ENCODE assay signal across 12 cellular contexts in genomic region chr17:48553190-48553547, GRCh38. TPM values are rescaled to one million over a fixed set of nuclear protein-coding genes. Genes with fewer than 3 reads are reported as not detected.
DNase-seq lines count a peak whose midpoint lies in the region; ATAC-seq and TF ChIP-seq lines count a peak whose summit lies in the region.
"Had no signal": no experiment of that assay in that cellular context is flagged by ENCODE, and none has a peak within 500 bp of the region (broad histone marks: within the 10 kb centered on the region; RNA-seq: fewer than 3 reads in every experiment).

No MANE protein-coding gene starts in this region.

- peak overlapping the region; percentile 54 for H2BK120ac ChIP-seq in mesenchymal stem cell (ENCODE audit: low read depth, low read length)

- no peak overlapping the region for H2AFZ ChIP-seq in mesenchymal stem cell (ENCODE audit: low read depth, low read length)
- H2AFZ ChIP-seq: neural progenitor cell had no signal

- H3K27me3 ChIP-seq in right cardiac atrium (ENCODE audit: control insufficient read depth, insufficient read depth) = no peaks in the 10 kb centered on the region
- peaks cover 100% of the 10 kb centered on the region for H3K27me3 ChIP-seq in left ventricle myocardium inferior (ENCODE audit: low read depth)
- H3K27me3 ChIP-seq in mesenchymal stem cell (ENCODE audit: control insufficient read depth in 1 of 2, insufficient read depth in 1 of 2, low read length in 2 of 2) = no peaks in the 10 kb centered on the region

- H2BK12ac ChIP-seq in mesenchymal stem cell (ENCODE audit: low read length in 2 of 2) = peak overlapping the region in 1 of 2 experiments; percentile 85

- peak overlapping the region; percentile 93 for H3K9ac ChIP-seq in mesenchymal stem cell (ENCODE audit: low read length)
- H3K9ac ChIP-seq: neural progenitor cell had no signal

- peak overlapping the region in 1 of 2 experiments; percentile 10 for H3K14ac ChIP-seq in mesenchymal stem cell (ENCODE audit: low read length in 2 of 2)

- H4K8ac ChIP-seq in mesenchymal stem cell (ENCODE audit: low read length) = peak overlapping the region; percentile 1

- 60% methylated on average over 5 of the region's 5 CpGs for WGBS in right cardiac atrium
- WGBS in mesenchymal stem cell = 28% methylated on average over 4 of the region's 5 CpGs

- H3K4me1 ChIP-seq in right cardiac atrium (ENCODE audit: control insufficient read depth, insufficient read depth, low read length) (peaks cover 1% of the 10 kb centered on the region), left ventricle myocardium inferior (peaks cover 19% of the 10 kb centered on the region), mesenchymal stem cell (ENCODE audit: control insufficient read depth, insufficient read depth, low read depth, low read length) (peaks cover 40% of the 10 kb centered on the region)
- H3K4me1 ChIP-seq: neural progenitor cell had no signal

- H3K4me2 ChIP-seq in mesenchymal stem cell (ENCODE audit: low read length, poor library complexity, severe bottlenecking) = no peak overlapping the region
- H3K4me2 ChIP-seq: neural progenitor cell had no signal

- H3K79me1 ChIP-seq in mesenchymal stem cell (replicated peaks; ENCODE audit: low read length, poor library complexity, severe bottlenecking) = peaks cover 2% of the 10 kb centered on the region

- no peaks in the 10 kb centered on the region for H3K36me3 ChIP-seq in left ventricle myocardium inferior
- peaks cover 27 to 32% of the 10 kb centered on the region in 2 experiments for H3K36me3 ChIP-seq in mesenchymal stem cell (ENCODE audit: control insufficient read depth in 1 of 2, insufficient read depth in 2 of 2, low read depth in 1 of 2, low read length in 2 of 2)
- H3K36me3 ChIP-seq: neural progenitor cell had no signal

- no peaks in the 10 kb centered on the region for H3K9me3 ChIP-seq in right cardiac atrium (ENCODE audit: control insufficient read depth, low read length)
- no peaks in the 10 kb centered on the region for H3K9me3 ChIP-seq in left ventricle myocardium inferior (replicated peaks)
- no peaks in the 10 kb centered on the region for H3K9me3 ChIP-seq in mesenchymal stem cell (ENCODE audit: control insufficient read depth, low read length)

- H3K18ac ChIP-seq in mesenchymal stem cell (ENCODE audit: low read depth in 1 of 2, low read length in 2 of 2) = peak overlapping the region; percentile 40 to 76

- no peak overlapping the region for H2BK5ac ChIP-seq in mesenchymal stem cell (ENCODE audit: low read depth, low read length, poor library complexity, severe bottlenecking)

- no peak overlapping the region for H2BK15ac ChIP-seq in mesenchymal stem cell (ENCODE audit: low read depth, poor library complexity, severe bottlenecking)

- H3K4ac ChIP-seq in mesenchymal stem cell (ENCODE audit: low read depth in 1 of 2, low read length in 2 of 2) = peak overlapping the region; percentile 19 to 24

- H3K27ac ChIP-seq in right cardiac atrium (ENCODE audit: low read length) (peak overlapping the region; percentile 26), left ventricle myocardium inferior (replicated peaks) (no peak overlapping the region), mesenchymal stem cell (ENCODE audit: low read length, poor library complexity, severe bottlenecking) (peak overlapping the region; percentile 10)
- H3K27ac ChIP-seq: neural progenitor cell had no signal

- ATAC-seq in right cardiac atrium = no peak

- H3K23ac ChIP-seq in mesenchymal stem cell (ENCODE audit: low read length in 2 of 2) = peak overlapping the region in 1 of 2 experiments; percentile 3

- intact Hi-C loops in right cardiac atrium (cut with DNase I) (no loop called here), left ventricle myocardium inferior (cut with micrococcal nuclease) (no loop called here)

- H3K4me3 ChIP-seq in right cardiac atrium (ENCODE audit: low read length) (no peak overlapping the region), left ventricle myocardium inferior (no peak overlapping the region), mesenchymal stem cell (ENCODE audit: insufficient read depth in 1 of 2, low read depth in 1 of 2, low read length in 2 of 2) (peak overlapping the region in 1 of 2 experiments; percentile 76)
- H3K4me3 ChIP-seq: neural progenitor cell had no signal

- TF ChIP-seq CTCF in left ventricle myocardium inferior (IDR thresholded peaks at IDR 0.05; ENCODE audit: borderline replicate concordance) = no peak

- no peak for DNase-seq in right cardiac atrium
- DNase-seq in left ventricle myocardium inferior = no peak
- DNase-seq in mesenchymal stem cell = no peak
- DNase-seq in GDM1 (lab: John Stamatoyannopoulos, UW) = no peak
- no peak for DNase-seq in NK-92 (lab: John Stamatoyannopoulos, UW; ENCODE audit: unreplicated experiment)
- DNase-seq in activated effector memory CD4-positive, alpha-beta T cell treated with anti-CD3 and anti-CD28 coated beads, Interleukin-2, amount 50 U/mL, for 16 hours = no peak
- DNase-seq: activated gamma-delta T cell, NCI-H510A treated with DMSO at 0.1 percent for 48 hours had no signal

- no peak overlapping the region for H4K91ac ChIP-seq in mesenchymal stem cell (ENCODE audit: low read length)

- H2AK5ac ChIP-seq in mesenchymal stem cell (ENCODE audit: low read length, severe bottlenecking) = peak overlapping the region; percentile 39

RNA-seq across cellular contexts. Expression of gene HOXB2, which starts 8.3 kb away (rescaled TPM):
- total RNA-seq in right cardiac atrium (1 to 10 TPM; 2.4 to 9.9 (median 6.0) TPM), left ventricle myocardium inferior (1.9 TPM)
- polyA plus RNA-seq in right cardiac atrium = 5.5 TPM
- polyA plus RNA-seq in mesenchymal stem cell (2013, experiment 1 of 2) = 51.3 TPM
- polyA plus RNA-seq in mesenchymal stem cell (2013, experiment 2 of 2) = 53.0 TPM

RNA-seq across cellular contexts. Expression of gene HOXB1, which starts 22.4 kb away (rescaled TPM):
- total RNA-seq in right cardiac atrium (not detected), left ventricle myocardium inferior (not detected)
- polyA plus RNA-seq in right cardiac atrium = not detected
- not detected for polyA plus RNA-seq in mesenchymal stem cell (2013, experiment 1 of 2)
- not detected for polyA plus RNA-seq in mesenchymal stem cell (2013, experiment 2 of 2)
- total RNA-seq: A673, urinary bladder had no signal
- polyA plus RNA-seq: IgD-negative memory B cell, urinary bladder had no signal

RNA-seq across cellular contexts. Expression of gene HOXB4, which starts 25.0 kb away (rescaled TPM):
- total RNA-seq in right cardiac atrium (1 to 10 TPM in 1 of 4 donors, under 1 TPM in 3; 0.38 to 1.1 (median 0.52) TPM), left ventricle myocardium inferior (0.25 TPM)
- polyA plus RNA-seq in right cardiac atrium = 1.1 TPM
- polyA plus RNA-seq in mesenchymal stem cell (2013, experiment 1 of 2) = 5.9 TPM
- polyA plus RNA-seq in mesenchymal stem cell (2013, experiment 2 of 2) = 5.9 TPM

RNA-seq across cellular contexts. Expression of gene HOXB3, which starts 36.9 kb away (rescaled TPM):
- total RNA-seq in right cardiac atrium = 1 to 10 TPM; 1.2 to 2.3 (median 2.2) TPM
- 2.8 TPM for polyA plus RNA-seq in right cardiac atrium
- 0.91 TPM for total RNA-seq in left ventricle myocardium inferior
- polyA plus RNA-seq in mesenchymal stem cell (2013, experiment 1 of 2) = 39.4 TPM
- polyA plus RNA-seq in mesenchymal stem cell (2013, experiment 2 of 2) = 35.7 TPM

RNA-seq across cellular contexts. Expression of gene HOXB5, which starts 40.4 kb away (rescaled TPM):
- under 1 TPM in 3 of 4 donors, not detected in 1; 0.12 to 0.37 (median 0.14) TPM for total RNA-seq in right cardiac atrium
- 0.14 TPM for polyA plus RNA-seq in right cardiac atrium
- total RNA-seq in left ventricle myocardium inferior = not detected
- polyA plus RNA-seq in mesenchymal stem cell (2013, experiment 1 of 2) = 15.0 TPM
- 14.1 TPM for polyA plus RNA-seq in mesenchymal stem cell (2013, experiment 2 of 2)
- polyA plus RNA-seq: IgD-negative memory B cell had no signal
